ENCODE assay signal across 8 cellular contexts in genomic region chr3:111668912-111669488, GRCh38. TPM values are rescaled to one million over a fixed set of nuclear protein-coding genes. Genes with fewer than 3 reads are reported as not detected.
A peak's percentile ranks its signal among the peaks of the same experiment; 100 is the strongest.
DNase-seq lines count a peak whose midpoint lies in the region; ATAC-seq and TF ChIP-seq lines count a peak whose summit lies in the region.

No MANE protein-coding gene starts in this region.

- intact Hi-C loops in left cardiac atrium (cut with DNase I) = loop anchor here in 1 of 2 donors (2.0 to 5.0 kb wide), 2 partner anchors 298 to 344 kb away; no protein-coding TSS in a partner anchor
- intact Hi-C loops in sigmoid colon (cut with DNase I) = loop anchor here (1.0 kb wide), 2 partner anchors 344 to 374 kb away; no protein-coding TSS in a partner anchor

- 21 to 29% methylated on average over 5 of the region's 5 CpGs for WGBS in sigmoid colon, 2 donors

- peak; percentile 63 to 81 (median 70) for TF ChIP-seq CTCF in sigmoid colon (IDR thresholded peaks at IDR 0.05)

- no peak overlapping the region for H3K4me3 ChIP-seq in sigmoid colon

- DNase-seq in AML-193 (lab: John Stamatoyannopoulos, UW) (peak; percentile 79 to 88), NCI-H510A (lab: John Stamatoyannopoulos, UW) (peak; percentile 6), left cardiac atrium (no peak), sigmoid colon (no peak)
- no peak for DNase-seq in activated naive CD8-positive, alpha-beta T cell treated with anti-CD3 and anti-CD28 coated beads, Interleukin-2, amount 10 ng/mL, durations not matched to agents 7 days and 5 days
- no peak for DNase-seq in activated T-cell treated with anti-CD3 and anti-CD28 coated beads, Interleukin-2, amount 50 U/mL, for 1 hour

- TF ChIP-seq POLR2A in sigmoid colon (IDR thresholded peaks at IDR 0.05) = no peak

- no peak for TF ChIP-seq EP300 in sigmoid colon (IDR thresholded peaks at IDR 0.05)

- H3K27ac ChIP-seq in sigmoid colon = peak overlapping the region in 1 of 4 donors; percentile 47

- H3K36me3 ChIP-seq in sigmoid colon = no peaks in the 10 kb centered on the region

- peaks cover 69% of the 10 kb centered on the region for H3K4me1 Mint-ChIP-seq in activated naive CD8-positive, alpha-beta T cell treated with anti-CD3 and anti-CD28 coated beads, Interleukin-2, amount 10 ng/mL, durations not matched to agents 7 days and 5 days

- peaks cover 36% of the 10 kb centered on the region for H3K36me3 Mint-ChIP-seq in activated naive CD8-positive, alpha-beta T cell treated with anti-CD3 and anti-CD28 coated beads, Interleukin-2, amount 10 ng/mL, durations not matched to agents 7 days and 5 days

- H3K27me3 Mint-ChIP-seq in activated naive CD8-positive, alpha-beta T cell treated with anti-CD3 and anti-CD28 coated beads, Interleukin-2, amount 10 ng/mL, durations not matched to agents 7 days and 5 days = no peaks in the 10 kb centered on the region

- peak overlapping the region; percentile 55 for H3K27ac Mint-ChIP-seq in activated naive CD8-positive, alpha-beta T cell treated with anti-CD3 and anti-CD28 coated beads, Interleukin-2, amount 10 ng/mL, durations not matched to agents 7 days and 5 days

- H3K9me3 ChIP-seq in sigmoid colon = no peaks in the 10 kb centered on the region

- ATAC-seq in GM18499 (IDR thresholded peaks at IDR 0.05; ENCODE audit: insufficient read depth, unreplicated experiment) (peak; percentile 44), HG03378 (IDR thresholded peaks at IDR 0.05; ENCODE audit: unreplicated experiment) (peak; percentile 49), left cardiac atrium (peak; percentile 86 to 87)
- ATAC-seq in activated naive CD8-positive, alpha-beta T cell treated with anti-CD3 and anti-CD28 coated beads, Interleukin-2, amount 10 ng/mL, durations not matched to agents 7 days and 5 days (ENCODE audit: low read depth) = peak; percentile 28

- peaks cover 5% of the 10 kb centered on the region for H3K9me3 Mint-ChIP-seq in activated naive CD8-positive, alpha-beta T cell treated with anti-CD3 and anti-CD28 coated beads, Interleukin-2, amount 10 ng/mL, durations not matched to agents 7 days and 5 days

- peak overlapping the region; percentile 26 for H3K4me3 Mint-ChIP-seq in activated naive CD8-positive, alpha-beta T cell treated with anti-CD3 and anti-CD28 coated beads, Interleukin-2, amount 10 ng/mL, durations not matched to agents 7 days and 5 days

- no peaks in the 10 kb centered on the region for H3K27me3 ChIP-seq in sigmoid colon

- POLR2A ChIA-PET in activated naive CD8-positive, alpha-beta T cell treated with anti-CD3 and anti-CD28 coated beads, Interleukin-2, amount 10 ng/mL, durations not matched to agents 7 days and 5 days (lab: Charles Lee) = interaction anchor here (1.0 to 1.2 kb wide), 2 partner anchors 22 to 333 kb away, joined by 3 to 5 read pairs; no protein-coding TSS in a partner anchor

- H3K4me1 ChIP-seq in sigmoid colon = peaks cover 0 to 9% (median 3%) of the 10 kb centered on the region in 4 donors

RNA-seq across cellular contexts. Expression of gene PLCXD2, which starts 5.5 kb away (rescaled TPM):
- total RNA-seq in activated naive CD8-positive, alpha-beta T cell treated with anti-CD3 and anti-CD28 coated beads, Interleukin-2, amount 10 ng/mL, durations not matched to agents 7 days and 5 days = 10 to 100 TPM; 15.3 TPM
- total RNA-seq in left cardiac atrium (under 1 TPM; 0.32 to 0.60 TPM), sigmoid colon (under 1 TPM; 0.28 to 0.81 (median 0.51) TPM)
- polyA plus RNA-seq in sigmoid colon = 1 to 10 TPM; 1.8 to 4.8 (median 4.4) TPM

Comparison
In these comparisons a context has a peak if more than half of its experiments do, and no peak if none do; other contexts are left out.
1. DNase-seq: peak in AML-193 (2 of 2) and NCI-H510A (single experiment); none in activated naive CD8-positive, alpha-beta T cell treated with anti-CD3 and anti-CD28 coated beads, Interleukin-2, amount 10 ng/mL, durations not matched to agents 7 days and 5 days (single experiment), left cardiac atrium (single experiment), sigmoid colon (single experiment) and activated T-cell treated with anti-CD3 and anti-CD28 coated beads, Interleukin-2, amount 50 U/mL, for 1 hour (single experiment).
2. ATAC-seq: peak in every context shown above with its lines; median percentile 86 in left cardiac atrium; 49 in HG03378; 44 in GM18499; 28 in activated naive CD8-positive, alpha-beta T cell treated with anti-CD3 and anti-CD28 coated beads, Interleukin-2, amount 10 ng/mL, durations not matched to agents 7 days and 5 days.
3. RNA of gene PLCXD2, which starts 5.5 kb away (total RNA-seq): 15.3 TPM in activated naive CD8-positive, alpha-beta T cell treated with anti-CD3 and anti-CD28 coated beads, Interleukin-2, amount 10 ng/mL, durations not matched to agents 7 days and 5 days; 0.28 to 0.81 TPM in sigmoid colon and 0.32 to 0.60 TPM in left cardiac atrium; every median in the first group is over 4 times any median in the second.